In the genomic region with DNA sequence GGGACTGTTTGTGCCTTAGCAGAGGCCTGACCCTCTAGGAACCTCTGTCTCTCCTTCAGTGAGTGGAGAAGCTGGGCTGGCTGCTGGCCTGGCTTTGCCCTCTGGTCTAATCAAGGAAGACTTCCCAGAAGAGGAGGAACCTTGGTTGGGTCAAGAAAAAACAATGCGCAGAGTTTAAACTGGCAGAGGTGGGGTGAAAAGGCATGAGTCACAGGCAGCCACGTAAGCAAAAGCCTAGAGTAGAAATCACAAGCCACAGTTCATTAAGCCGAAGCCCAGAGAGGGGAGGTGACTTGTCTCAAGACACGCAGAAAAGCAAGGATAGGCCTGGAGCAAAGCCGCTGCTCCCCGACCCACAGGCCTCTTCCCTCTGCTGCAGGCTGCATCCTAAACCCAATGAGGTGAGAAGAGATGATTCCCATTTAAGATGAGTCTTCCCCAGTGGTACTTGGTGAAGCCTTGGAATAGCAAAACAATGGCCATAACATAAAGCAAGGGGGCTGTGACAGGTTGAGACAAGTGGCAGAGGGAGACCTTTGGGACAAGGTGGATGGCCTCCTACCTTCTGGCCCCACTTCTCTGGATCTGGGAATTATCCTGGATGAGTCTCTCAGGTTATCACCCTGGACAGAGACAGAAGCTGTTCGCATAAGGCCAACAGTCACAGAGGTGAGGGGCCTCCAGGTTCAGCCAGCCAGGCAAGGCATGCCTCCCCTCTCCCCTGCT, we compare ENCODE assay signal across 18 cellular contexts. TPM values are rescaled to one million over a fixed set of nuclear protein-coding genes. Genes with fewer than 3 reads are reported as not detected.
DNase-seq lines count a peak whose midpoint lies in the region; ATAC-seq, FAIRE-seq and TF ChIP-seq lines count a peak whose summit lies in the region.
"Had no signal": no experiment of that assay in that cellular context is flagged by ENCODE, and none has a peak within 500 bp of the region (broad histone marks: within the 10 kb centered on the region; RNA-seq: fewer than 3 reads in every experiment).

No MANE protein-coding gene starts in this region.

- FAIRE-seq in bronchial epithelial cell (lab: Jason Lieb, UNC) = no peak
- FAIRE-seq: GM19239 had no signal

- no peak for TF ChIP-seq CTCF in bronchial epithelial cell (IDR thresholded peaks at IDR 0.05; ENCODE audit: insufficient read depth, low read length, severe bottlenecking)

- H3K4me3 ChIP-seq in bronchial epithelial cell (ENCODE audit: low read depth, low read length) = no peak overlapping the region
- H3K4me3 ChIP-seq: colonic mucosa, GM23248, uterus had no signal

- DNase-seq in Caki2 (ENCODE audit: low read depth) (peak; percentile 95), M059J (ENCODE audit: low read depth) (peak; percentile 64), bronchial epithelial cell (ENCODE audit: low read depth) (peak; percentile 68), left lobe of liver (ENCODE audit: low spot score) (peak; percentile 18), SK-N-DZ (ENCODE audit: low spot score) (no peak), dedifferentiated amniotic fluid mesenchymal stem cell (ENCODE audit: extremely low spot score) (no peak)
- DNase-seq: activated naive CD8-positive, alpha-beta T cell treated with anti-CD3 and anti-CD28 coated beads, Interleukin-2, amount 10 ng/mL, durations not matched to agents 7 days and 5 days; colonic mucosa; foreskin melanocyte; GM23248; NCI-H526; stimulated activated CD4-positive, alpha-beta T cell treated with anti-CD3 and anti-CD28 coated beads, Interleukin-2, amount 100 ng/mL, for 24 hours; uterus had no signal

- in situ Hi-C loops in Caki2 (cut with HindIII; ENCODE audit: low pct_unique_long_range_greater_than_20kb, low sequenced_read_pairs) = no loop called here

- no peaks in the 10 kb centered on the region for H3K27me3 ChIP-seq in bronchial epithelial cell (ENCODE audit: control insufficient read depth, insufficient read depth, low read length)
- H3K27me3 ChIP-seq: colonic mucosa, uterus had no signal

- ATAC-seq in left lobe of liver (no peak), HG03025 (IDR thresholded peaks at IDR 0.05; ENCODE audit: low FRiP score, unreplicated experiment) (no peak)
- ATAC-seq in activated CD4-positive, CD25-positive, alpha-beta regulatory T cell treated with anti-CD3 and anti-CD28 coated beads, Interleukin-2, amount 50 U/mL, for 24 hours = no peak

- H3K36me3 ChIP-seq in bronchial epithelial cell (ENCODE audit: control insufficient read depth, insufficient read depth, low read length) = no peaks in the 10 kb centered on the region
- H3K36me3 ChIP-seq: colonic mucosa, uterus had no signal

RNA-seq across cellular contexts. Expression of a gene that starts 7.7 kb away (rescaled TPM):
- 335 and 371 TPM in 2 replicates for total RNA-seq in Caki2 (2014; rRNA removed; shearing (Covaris generic); ENCODE audit: low replicate concordance)
- total RNA-seq in M059J (2014; rRNA removed; shearing (Covaris generic)) = 0.49 and 0.81 TPM in 2 replicates
- total RNA-seq in bronchial epithelial cell (0.26 and 1.9 TPM in 2 replicates), left lobe of liver (1.3 TPM)
- not detected in 2 replicates for polyA plus RNA-seq in SK-N-DZ (2014; cell fraction: cytosol; rRNA removed)
- polyA plus RNA-seq in SK-N-DZ (2014; cell fraction: nucleus; rRNA removed) = not detected in 2 replicates
- total RNA-seq: activated naive CD8-positive, alpha-beta T cell treated with anti-CD3 and anti-CD28 coated beads, Interleukin-2, amount 10 ng/mL, durations not matched to agents 7 days and 5 days; GM23248; SK-MEL-5 had no signal
- polyA plus RNA-seq: GM23248 had no signal

RNA-seq across cellular contexts. Expression of a gene that starts 44.9 kb away (rescaled TPM):
- total RNA-seq in Caki2 (2014; rRNA removed; shearing (Covaris generic); ENCODE audit: low replicate concordance) = not detected in 2 replicates
- not detected in 2 replicates for total RNA-seq in M059J (2014; rRNA removed; shearing (Covaris generic))
- total RNA-seq in bronchial epithelial cell (not detected in 2 replicates), left lobe of liver (69.9 TPM)
- polyA plus RNA-seq in SK-N-DZ (2014; cell fraction: cytosol; rRNA removed) = not detected in 2 replicates
- not detected in 2 replicates for polyA plus RNA-seq in SK-N-DZ (2014; cell fraction: nucleus; rRNA removed)
- total RNA-seq: activated naive CD8-positive, alpha-beta T cell treated with anti-CD3 and anti-CD28 coated beads, Interleukin-2, amount 10 ng/mL, durations not matched to agents 7 days and 5 days; colonic mucosa; GM23248; pulmonary artery endothelial cell; SK-MEL-5 had no signal
- polyA plus RNA-seq: GM23248 had no signal

RNA-seq across cellular contexts. Expression of a gene that starts 49.9 kb away (rescaled TPM):
- not detected in 2 replicates for total RNA-seq in Caki2 (2014; rRNA removed; shearing (Covaris generic); ENCODE audit: low replicate concordance)
- not detected in 2 replicates for total RNA-seq in M059J (2014; rRNA removed; shearing (Covaris generic))
- total RNA-seq in bronchial epithelial cell (under 0.01 TPM in 1 of 2 replicates, not detected in the other), left lobe of liver (1.9 TPM)
- polyA plus RNA-seq in SK-N-DZ (2014; cell fraction: cytosol; rRNA removed) = 0.16 TPM in 1 of 2 replicates, not detected in the other
- polyA plus RNA-seq in SK-N-DZ (2014; cell fraction: nucleus; rRNA removed) = 0.06 TPM in 1 of 2 replicates, not detected in the other
- total RNA-seq: activated naive CD8-positive, alpha-beta T cell treated with anti-CD3 and anti-CD28 coated beads, Interleukin-2, amount 10 ng/mL, durations not matched to agents 7 days and 5 days; GM23248 had no signal
- polyA plus RNA-seq: GM23248 had no signal

Comparison
In these comparisons a context has a peak if more than half of its experiments do, and no peak if none do; other contexts are left out.
1. DNase-seq: peak in Caki2 (single experiment), M059J (single experiment), bronchial epithelial cell (single experiment) and left lobe of liver (single experiment); none in SK-N-DZ (single experiment) and dedifferentiated amniotic fluid mesenchymal stem cell (single experiment).
2. RNA of a gene that starts 7.7 kb away (total RNA-seq): 335 to 371 TPM in Caki2; 1.3 TPM in left lobe of liver (single experiment), 0.49 to 0.81 TPM in M059J and 0.26 to 1.9 TPM in bronchial epithelial cell; every median in the first group is over 100 times any median in the second.
3. RNA of a gene that starts 44.9 kb away (total RNA-seq): 69.9 TPM in left lobe of liver (single experiment); not detected in Caki2, not detected in M059J and not detected in bronchial epithelial cell; every median in the first group is over 10 times any median in the second.